8 cellular contexts compared by ENCODE assay signal in genomic region chr16:83807710-83808572, GRCh38. TPM values are rescaled to one million over a fixed set of nuclear protein-coding genes. Genes with fewer than 3 reads are reported as not detected.
DNase-seq lines count a peak whose midpoint lies in the region; ATAC-seq and TF ChIP-seq lines count a peak whose summit lies in the region.

TSS of gene HSBP1 (plus strand) at chr16:83807978. CDS start at chr16:83808077, 99 bp downstream.

- peak within 1 kb of the TSS; percentile 83 for H3K4me3 ChIP-seq in OCI-LY1 (ENCODE audit: low read depth, low read length, poor library complexity, severe bottlenecking)

- H3K4me2 ChIP-seq in OCI-LY1 (ENCODE audit: low read length) = peak within 1 kb of the TSS; percentile 94

- peaks cover 13% of the 10 kb centered on the region for H3K79me2 ChIP-seq in OCI-LY1 (ENCODE audit: insufficient read depth, low read length)

- peaks cover 69% of the 10 kb centered on the region for H3K4me1 ChIP-seq in OCI-LY1 (ENCODE audit: insufficient read depth, low read length, severe bottlenecking)

- no peaks in the 10 kb centered on the region for H4K20me1 ChIP-seq in OCI-LY1 (ENCODE audit: insufficient read depth, low read length)

- H2AFZ ChIP-seq in OCI-LY1 (ENCODE audit: low read length) = 0 out of 2 replicates have a peak within 1 kb of the TSS, but pooled peaks have one; percentile 17

- DNase-seq in D341Med (ENCODE audit: low spot score) (peak; percentile 97), HUDEP-2 (lab: John Stamatoyannopoulos, UW; ENCODE audit: unreplicated experiment in 76 of 76) (peak in 75 of 76 experiments; percentile 28 to 94 (median 87)), endothelial cell (ENCODE audit: low spot score) (peak; percentile 94), mesothelial cell of epicardium (ENCODE audit: low spot score in 2 of 2, unreplicated experiment in 2 of 2) (peak; percentile 86 to 89)
- peak; percentile 80 for DNase-seq in activated CD8-positive, alpha-beta memory T cell treated with anti-CD3 and anti-CD28 coated beads, Interleukin-2, amount 50 U/mL, for 24 hours (ENCODE audit: extremely low read depth)
- DNase-seq in stimulated activated CD8-positive, alpha-beta memory T cell treated with anti-CD3 and anti-CD28 coated beads, Interleukin-15, amount 100 ng/mL, for 4 hours (ENCODE audit: low read depth in 2 of 2) = peak; percentile 82 to 85

- no peaks in the 10 kb centered on the region for H3F3A ChIP-seq in OCI-LY1 (ENCODE audit: insufficient read depth, low read length)

- peak within 1 kb of the TSS; percentile 54 for H3K27ac ChIP-seq in OCI-LY1 (ENCODE audit: low read depth, low read length, poor library complexity, severe bottlenecking)

- TF ChIP-seq CTCF in OCI-LY1 (IDR thresholded peaks at IDR 0.05; ENCODE audit: low read length) (no peak), endothelial cell (IDR thresholded peaks at IDR 0.05; ENCODE audit: unreplicated experiment) (no peak), mesothelial cell of epicardium (IDR thresholded peaks at IDR 0.05; ENCODE audit: unreplicated experiment) (no peak)

- peak; percentile 93 for ATAC-seq in GM21390 (IDR thresholded peaks at IDR 0.05; ENCODE audit: unreplicated experiment)

- H3K9me3 ChIP-seq in OCI-LY1 (ENCODE audit: low read length) = no peaks in the 10 kb centered on the region

- H3K9ac ChIP-seq in OCI-LY1 (ENCODE audit: low read length) = peak within 1 kb of the TSS; percentile 85

- H3K4me1 Mint-ChIP-seq in endothelial cell (ENCODE audit: unreplicated experiment) (peaks cover 30% of the 10 kb centered on the region), mesothelial cell of epicardium (peaks cover 22% of the 10 kb centered on the region)

- H3K27ac Mint-ChIP-seq in endothelial cell (ENCODE audit: unreplicated experiment) (peak within 1 kb of the TSS; percentile 90), mesothelial cell of epicardium (peak within 1 kb of the TSS; percentile 95)

- H3K36me3 Mint-ChIP-seq in endothelial cell (ENCODE audit: low read depth, unreplicated experiment) (peaks cover 7% of the 10 kb centered on the region), mesothelial cell of epicardium (peaks cover 7% of the 10 kb centered on the region)

- H3K4me3 Mint-ChIP-seq in endothelial cell (ENCODE audit: unreplicated experiment) = peak within 1 kb of the TSS; percentile 96
- peak within 1 kb of the TSS; percentile 97 for H3K4me3 Mint-ChIP-seq in mesothelial cell of epicardium

- peaks cover 40% of the 10 kb centered on the region for H3K36me3 ChIP-seq in OCI-LY1 (ENCODE audit: insufficient read depth, low read length)

- H3K27me3 ChIP-seq in OCI-LY1 (ENCODE audit: insufficient read depth, low read length) = no peaks in the 10 kb centered on the region

- no peaks in the 10 kb centered on the region for H3K9me2 ChIP-seq in OCI-LY1 (ENCODE audit: low read depth, low read length)

- H3K27me3 Mint-ChIP-seq in endothelial cell (ENCODE audit: unreplicated experiment) (peaks cover 24% of the 10 kb centered on the region), mesothelial cell of epicardium (ENCODE audit: low read depth) (peaks cover 8% of the 10 kb centered on the region)

- H3K9me3 Mint-ChIP-seq in endothelial cell (ENCODE audit: unreplicated experiment) = no peaks in the 10 kb centered on the region
- no peaks in the 10 kb centered on the region for H3K9me3 Mint-ChIP-seq in mesothelial cell of epicardium

RNA-seq across cellular contexts. Expression of gene HSBP1, which starts in this region (rescaled TPM):
- total RNA-seq in endothelial cell (ENCODE audit: unreplicated experiment) (215 TPM), mesothelial cell of epicardium (137 to 139 TPM (median 138 TPM) in 3 replicates)

Comparison
In these comparisons a context has a peak if more than half of its experiments do, and no peak if none do; other contexts are left out.
1. Peak in every context shown above with its lines: DNase-seq, ATAC-seq, H3K4me3 ChIP-seq and H3K27ac ChIP-seq.